ENCODE assay signal across 1 cellular context in genomic region chr2:64937341-64938230, GRCh38.
A peak's percentile ranks its signal among the peaks of the same experiment; 100 is the strongest.
TF ChIP-seq lines count a peak whose summit lies in the region.

No MANE protein-coding gene starts in this region.

TF ChIP-seq in K562, 482 proteins besides CTCF, POLR2A, EP300 and RAD21:
- TF ChIP-seq RHOXF2B (CRISPR knock-in tag; conservative IDR thresholded peaks at IDR 0.05) (no peak), ZNF316 (IDR thresholded peaks at IDR 0.05) (peak; percentile 55; the same call in 1 of the 2 replicates), C11orf30 (IDR thresholded peaks at IDR 0.05; ENCODE audit: low read depth) (peak; percentile 25; the same call in 1 of the 2 replicates)
TF ChIP-seq in K562: peak in this region for 2.
